In the genomic region with DNA sequence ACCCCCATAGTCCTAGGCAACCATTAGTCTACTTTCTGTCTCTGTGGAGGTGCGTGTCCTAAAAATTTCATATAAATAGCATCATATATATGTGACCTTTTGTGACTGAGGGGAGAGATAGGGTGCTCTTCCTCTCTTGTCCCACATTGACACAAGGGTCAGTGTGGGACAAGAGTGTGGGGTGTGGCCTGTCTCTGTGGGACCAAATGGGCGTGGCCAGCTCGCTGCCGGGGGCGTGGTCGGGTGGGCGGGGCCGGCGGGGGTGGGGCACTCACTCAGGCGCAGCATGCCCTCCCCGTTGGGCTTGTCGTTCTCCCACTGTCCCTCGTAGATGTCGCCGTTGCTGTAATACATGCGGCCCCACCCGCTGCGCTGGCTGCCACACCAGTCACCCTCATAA, we compare ENCODE assay signal across 20 cellular contexts. TPM values are rescaled to one million over a fixed set of nuclear protein-coding genes. Genes with fewer than 3 reads are reported as not detected.
DNase-seq lines count a peak whose midpoint lies in the region; ATAC-seq, FAIRE-seq and TF ChIP-seq lines count a peak whose summit lies in the region.
"Had no signal": no experiment of that assay in that cellular context is flagged by ENCODE, and none has a peak within 500 bp of the region (broad histone marks: within the 10 kb centered on the region; RNA-seq: fewer than 3 reads in every experiment).

No MANE protein-coding gene starts in this region.

- H3K9me3 Mint-ChIP-seq in activated CD4-positive, alpha-beta T cell treated with anti-CD3 and anti-CD28 coated beads, Interleukin-2, amount 10 ng/mL, durations not matched to agents 7 days and 5 days = peaks cover 2% of the 10 kb centered on the region
- no peaks in the 10 kb centered on the region for H3K9me3 Mint-ChIP-seq in GM23338

- H3K14ac ChIP-seq in neuronal stem cell (ENCODE audit: low read length) = no peak overlapping the region

- ATAC-seq in GM23338 (peak; percentile 11; the same call in 1 of the 3 replicates), T-helper 17 cell (no peak)

- DNase-seq in activated CD4-positive, alpha-beta T cell treated with anti-CD3 and anti-CD28 coated beads, Interleukin-2, amount 10 ng/mL, durations not matched to agents 7 days and 5 days = no peak
- DNase-seq in activated CD4-positive, alpha-beta T cell treated with anti-CD3 and anti-CD28 coated beads for 1 hour = no peak
- DNase-seq in GM23338 (ENCODE audit: low spot score) (peak; percentile 39), T-helper 17 cell (no peak), neuronal stem cell (ENCODE audit: low spot score) (no peak), H54 (ENCODE audit: insufficient read length, low spot score) (no peak), foreskin fibroblast (no peak)
- no peak for DNase-seq in activated effector memory CD4-positive, alpha-beta T cell treated with Interleukin-2 at 50 U/mL for 16 hours
- DNase-seq: DMS 273 treated with DMSO at 0.1 percent for 48 hours; GDM1; Kasumi-1; NCI-H1105 treated with DMSO at 0.1 percent for 48 hours; NCI-H187 treated with DMSO at 0.1 percent for 48 hours; NCI-H526 treated with DMSO at 0.1 percent for 48 hours; NK-92 treated with Interleukin-12 subunit alpha and Interleukin-12 subunit beta, amount 100 ng/mL, for 24 hours; RPMI8226; SIG-M5 had no signal

- CTCF ChIA-PET in activated CD4-positive, alpha-beta T cell treated with anti-CD3 and anti-CD28 coated beads, Interleukin-2, amount 10 ng/mL, durations not matched to agents 7 days and 5 days (lab: Charles Lee) = interaction anchor here (1.0 to 2.5 kb wide), 2 partner anchors 15 to 101 kb away, joined by 3 to 7 read pairs; partner anchors contain the start of gene MORN3

- TF ChIP-seq CTCF in GM23338 (conservative IDR thresholded peaks at IDR 0.05; ENCODE audit: low read depth in 2 of 2) = no peak
- no peak for TF ChIP-seq CTCF in foreskin fibroblast (IDR thresholded peaks at IDR 0.05; ENCODE audit: low read depth, low read length)

- H3F3A ChIP-seq in GM23338 (replicated peaks; ENCODE audit: low read depth) = no peaks in the 10 kb centered on the region; the same call in 1 of the 2 replicates

- no peak overlapping the region for H3K4me3 Mint-ChIP-seq in activated CD4-positive, alpha-beta T cell treated with anti-CD3 and anti-CD28 coated beads, Interleukin-2, amount 10 ng/mL, durations not matched to agents 7 days and 5 days
- no peak overlapping the region for H3K4me3 Mint-ChIP-seq in GM23338
- H3K4me3 Mint-ChIP-seq in T-helper 17 cell = no peak overlapping the region

- H3K4me1 Mint-ChIP-seq in activated CD4-positive, alpha-beta T cell treated with anti-CD3 and anti-CD28 coated beads, Interleukin-2, amount 10 ng/mL, durations not matched to agents 7 days and 5 days = peaks cover 69% of the 10 kb centered on the region
- H3K4me1 Mint-ChIP-seq in GM23338 (peaks cover 18% of the 10 kb centered on the region), T-helper 17 cell (peaks cover 42% of the 10 kb centered on the region)

- H3K4ac ChIP-seq in neuronal stem cell (ENCODE audit: low read length) = no peak overlapping the region

- peaks cover 9% of the 10 kb centered on the region for H3K4me1 ChIP-seq in GM23338 (ENCODE audit: insufficient read depth)
- peaks cover 6% of the 10 kb centered on the region in 2 donors for H3K4me1 ChIP-seq in neuronal stem cell (ENCODE audit: control insufficient read depth in 2 of 2, insufficient read depth in 1 of 2, low read depth in 1 of 2, low read length in 2 of 2)

- TF ChIP-seq POLR2A in H54 (IDR thresholded peaks at IDR 0.05; ENCODE audit: low read depth, low read length) = no peak

- peaks cover 35% of the 10 kb centered on the region for H3K36me3 Mint-ChIP-seq in activated CD4-positive, alpha-beta T cell treated with anti-CD3 and anti-CD28 coated beads, Interleukin-2, amount 10 ng/mL, durations not matched to agents 7 days and 5 days (ENCODE audit: low read depth)
- H3K36me3 Mint-ChIP-seq in GM23338 (ENCODE audit: low read depth) (no peaks in the 10 kb centered on the region), T-helper 17 cell (ENCODE audit: low read depth) (peaks cover 5% of the 10 kb centered on the region)

- WGBS in neuronal stem cell (ENCODE audit: extremely low coverage in 2 of 2, insufficient read length in 2 of 2, insufficient replicate concordance in 1 of 2), 2 donors = no CpG with 5 or more reads among the region's 18 CpGs

- H3K9me3 ChIP-seq in T-helper 17 cell (ENCODE audit: control insufficient read depth, low read length, poor library complexity, severe bottlenecking) = no peaks in the 10 kb centered on the region
- no peaks in the 10 kb centered on the region for H3K9me3 ChIP-seq in neuronal stem cell (replicated peaks in 1 of 2; ENCODE audit: control insufficient read depth in 2 of 2, insufficient read depth in 1 of 2, low read depth in 1 of 2, low read length in 2 of 2)

- FAIRE-seq in H54 (lab: Jason Lieb, UNC) = no peak
- FAIRE-seq: GM12878, GM18507, H1 had no signal

- POLR2A ChIA-PET in activated CD4-positive, alpha-beta T cell treated with anti-CD3 and anti-CD28 coated beads, Interleukin-2, amount 10 ng/mL, durations not matched to agents 7 days and 5 days (lab: Charles Lee) = no interaction called here

- no peak overlapping the region for H2AK5ac ChIP-seq in neuronal stem cell (ENCODE audit: low read depth, low read length)

- H3K27me3 ChIP-seq in GM23338 (ENCODE audit: insufficient read depth) (no peaks in the 10 kb centered on the region), neuronal stem cell (ENCODE audit: control insufficient read depth in 3 of 3, insufficient read depth in 3 of 3, low read depth in 1 of 3, low read length in 3 of 3) (no peaks in the 10 kb centered on the region)

- H3K4me2 ChIP-seq in GM23338 = no peak overlapping the region
- no peak overlapping the region for H3K4me2 ChIP-seq in neuronal stem cell (ENCODE audit: insufficient read depth, low read length, poor library complexity, severe bottlenecking)

- H2AFZ ChIP-seq in GM23338 = no peak overlapping the region
- H2AFZ ChIP-seq in neuronal stem cell (ENCODE audit: low read length) = no peak overlapping the region

- H3K18ac ChIP-seq in neuronal stem cell (ENCODE audit: low read length) = peak overlapping the region; percentile 46

- H4K20me1 ChIP-seq in GM23338 (replicated peaks; ENCODE audit: insufficient read depth) = no peaks in the 10 kb centered on the region

- no peak overlapping the region for H2BK5ac ChIP-seq in neuronal stem cell (ENCODE audit: low read length)

- no peak overlapping the region for H3K23ac ChIP-seq in neuronal stem cell (ENCODE audit: low read depth, low read length, poor library complexity)

- no peak overlapping the region for H2BK12ac ChIP-seq in neuronal stem cell (ENCODE audit: low read length)

- H3K4me3 ChIP-seq in GM23338 (no peak overlapping the region), neuronal stem cell (ENCODE audit: low read length in 2 of 2) (no peak overlapping the region), foreskin fibroblast (ENCODE audit: low read depth in 1 of 2, low read length in 2 of 2) (no peak overlapping the region)
- H3K4me3 ChIP-seq: GM12878 had no signal

- H4K91ac ChIP-seq in neuronal stem cell (ENCODE audit: low read depth, low read length, poor library complexity) = no peak overlapping the region

- H3K79me2 ChIP-seq in GM23338 (replicated peaks; ENCODE audit: insufficient read depth) = no peaks in the 10 kb centered on the region

- no peak overlapping the region for H2BK15ac ChIP-seq in neuronal stem cell (ENCODE audit: low read length)

- no peaks in the 10 kb centered on the region for H3K79me1 ChIP-seq in neuronal stem cell (ENCODE audit: low read depth, low read length)

- peak overlapping the region; percentile 76 for H3K27ac Mint-ChIP-seq in activated CD4-positive, alpha-beta T cell treated with anti-CD3 and anti-CD28 coated beads, Interleukin-2, amount 10 ng/mL, durations not matched to agents 7 days and 5 days
- H3K27ac Mint-ChIP-seq in GM23338 (no peak overlapping the region), T-helper 17 cell (peak overlapping the region; percentile 67)

- H3K9me2 ChIP-seq in GM23338 (ENCODE audit: insufficient read depth) = no peaks in the 10 kb centered on the region

- H2BK120ac ChIP-seq in neuronal stem cell (ENCODE audit: low read depth, low read length) = no peak overlapping the region

- H3K9ac ChIP-seq in neuronal stem cell (ENCODE audit: low read depth, low read length, poor library complexity) = peak overlapping the region; percentile 21

- no peaks in the 10 kb centered on the region for H3K36me3 ChIP-seq in GM23338 (ENCODE audit: insufficient read depth)
- no peaks in the 10 kb centered on the region for H3K36me3 ChIP-seq in neuronal stem cell (replicated peaks in 1 of 2; ENCODE audit: control insufficient read depth in 2 of 2, insufficient read depth in 2 of 2, low read length in 2 of 2)

- H4K8ac ChIP-seq in neuronal stem cell (ENCODE audit: low read depth, low read length) = no peak overlapping the region

- H3K27ac ChIP-seq in GM23338 (ENCODE audit: low read depth) = no peak overlapping the region
- H3K27ac ChIP-seq in neuronal stem cell (replicated peaks; ENCODE audit: low read length) = no peak overlapping the region

- no peaks in the 10 kb centered on the region for H3K27me3 Mint-ChIP-seq in activated CD4-positive, alpha-beta T cell treated with anti-CD3 and anti-CD28 coated beads, Interleukin-2, amount 10 ng/mL, durations not matched to agents 7 days and 5 days
- H3K27me3 Mint-ChIP-seq in GM23338 (ENCODE audit: insufficient read depth, low read depth, poor library complexity) (peaks cover 16% of the 10 kb centered on the region), T-helper 17 cell (no peaks in the 10 kb centered on the region)

RNA-seq across cellular contexts. Expression of gene MORN3, which starts 15.5 kb away (rescaled TPM):
- total RNA-seq in activated CD4-positive, alpha-beta T cell treated with anti-CD3 and anti-CD28 coated beads, Interleukin-2, amount 10 ng/mL, durations not matched to agents 7 days and 5 days = 1 to 10 TPM; 3.0 to 3.5 TPM
- 0.14 and 0.47 TPM in 2 replicates for total RNA-seq in GM23338 (2014; rRNA removed; shearing (Covaris generic))
- 0.36 and 1.5 TPM in 2 replicates for polyA plus RNA-seq in GM23338 (2016; fragmentation: Nextera tagmentation; extraction: Ambion mirVana)
- 1 to 10 TPM; 8.5 to 9.5 TPM for total RNA-seq in T-helper 17 cell
- polyA plus RNA-seq in neuronal stem cell (2013, experiment 1 of 2) = 1.1 TPM
- 0.91 TPM for polyA plus RNA-seq in neuronal stem cell (2013, experiment 2 of 2)

RNA-seq across cellular contexts. Expression of gene ORAI1, which starts 27.7 kb away (rescaled TPM):
- total RNA-seq in activated CD4-positive, alpha-beta T cell treated with anti-CD3 and anti-CD28 coated beads, Interleukin-2, amount 10 ng/mL, durations not matched to agents 7 days and 5 days = 10 to 100 TPM; 66.4 to 70.8 TPM
- 31.0 and 32.0 TPM in 2 replicates for total RNA-seq in GM23338 (2014; rRNA removed; shearing (Covaris generic))
- 22.2 and 23.7 TPM in 2 replicates for polyA plus RNA-seq in GM23338 (2016; fragmentation: Nextera tagmentation; extraction: Ambion mirVana)
- 10 to 100 TPM; 51.3 to 52.0 TPM for total RNA-seq in T-helper 17 cell
- polyA plus RNA-seq in neuronal stem cell (2013, experiment 1 of 2) = 15.7 TPM
- polyA plus RNA-seq in neuronal stem cell (2013, experiment 2 of 2) = 15.4 TPM

RNA-seq across cellular contexts. Expression of gene TMEM120B, which starts 58.6 kb away (rescaled TPM):
- 1 to 10 TPM; 5.8 to 6.0 TPM for total RNA-seq in activated CD4-positive, alpha-beta T cell treated with anti-CD3 and anti-CD28 coated beads, Interleukin-2, amount 10 ng/mL, durations not matched to agents 7 days and 5 days
- total RNA-seq in GM23338 (2014; rRNA removed; shearing (Covaris generic)) = 30.4 and 36.0 TPM in 2 replicates
- 11.2 and 15.0 TPM in 2 replicates for polyA plus RNA-seq in GM23338 (2016; fragmentation: Nextera tagmentation; extraction: Ambion mirVana)
- 1 to 10 TPM; 6.9 to 7.0 TPM for total RNA-seq in T-helper 17 cell
- polyA plus RNA-seq in neuronal stem cell (2013, experiment 1 of 2) = 11.1 TPM
- polyA plus RNA-seq in neuronal stem cell (2013, experiment 2 of 2) = 11.1 TPM
